In genomic region chr22:36481393-36482168, GRCh38 we compare ENCODE assay signal across 8 cellular contexts. TPM values are rescaled to one million over a fixed set of nuclear protein-coding genes. Genes with fewer than 3 reads are reported as not detected.
DNase-seq lines count a peak whose midpoint lies in the region; ATAC-seq and TF ChIP-seq lines count a peak whose summit lies in the region.

A gene with protein sequence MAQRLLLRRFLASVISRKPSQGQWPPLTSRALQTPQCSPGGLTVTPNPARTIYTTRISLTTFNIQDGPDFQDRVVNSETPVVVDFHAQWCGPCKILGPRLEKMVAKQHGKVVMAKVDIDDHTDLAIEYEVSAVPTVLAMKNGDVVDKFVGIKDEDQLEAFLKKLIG (minus strand): TSS chr22:36481640. CDS start chr22:36480837, 803 bp downstream.

- 0 out of 2 replicates have a peak, but pooled peaks cover 2% of the 10 kb centered on the region for H3K9me3 ChIP-seq in BE2C

- H3K27ac Mint-ChIP-seq in activated CD4-positive, alpha-beta T cell treated with anti-CD3 and anti-CD28 coated beads, Interleukin-2, amount 10 ng/mL, durations not matched to agents 7 days and 5 days: peak within 1 kb of the TSS; percentile 92

- peak within 1 kb of the TSS; percentile 96 to 99 for H3K27ac ChIP-seq in coronary artery

- H3K4me1 Mint-ChIP-seq in activated CD4-positive, alpha-beta T cell treated with anti-CD3 and anti-CD28 coated beads, Interleukin-2, amount 10 ng/mL, durations not matched to agents 7 days and 5 days: peaks cover 27% of the 10 kb centered on the region

- CTCF ChIA-PET in activated CD4-positive, alpha-beta T cell treated with anti-CD3 and anti-CD28 coated beads, Interleukin-2, amount 10 ng/mL, durations not matched to agents 7 days and 5 days (lab: Charles Lee): interaction anchor here (1.0 to 1.8 kb wide), 5 partner anchors 10 to 243 kb away, joined by 3 to 8 read pairs (median 4); partner anchors contain the start of gene APOL2

- TF ChIP-seq CTCF in BE2C (IDR thresholded peaks at IDR 0.05; ENCODE audit: low read depth, low read length) (no peak), coronary artery (IDR thresholded peaks at IDR 0.05) (no peak)

- DNase-seq in BE2C (peak; percentile 99), NCI-H69 (lab: John Stamatoyannopoulos, UW) (peak; percentile 99), coronary artery (ENCODE audit: low spot score) (peak; percentile 98), left kidney (ENCODE audit: low read depth, low spot score) (peak; percentile 99)
- DNase-seq in activated CD4-positive, alpha-beta T cell treated with anti-CD3 and anti-CD28 coated beads, Interleukin-2, amount 10 ng/mL, durations not matched to agents 7 days and 5 days: peak; percentile 98
- DNase-seq in stimulated activated CD4-positive, alpha-beta T cell treated with anti-CD3 and anti-CD28 coated beads, Interleukin-2, amount 100 ng/mL, for 24 hours: peak; percentile 95 to 97

- H3K9me3 Mint-ChIP-seq in activated CD4-positive, alpha-beta T cell treated with anti-CD3 and anti-CD28 coated beads, Interleukin-2, amount 10 ng/mL, durations not matched to agents 7 days and 5 days: no peaks in the 10 kb centered on the region

- peaks cover 3% of the 10 kb centered on the region for H3K4me1 ChIP-seq in BE2C

- POLR2A ChIA-PET in activated CD4-positive, alpha-beta T cell treated with anti-CD3 and anti-CD28 coated beads, Interleukin-2, amount 10 ng/mL, durations not matched to agents 7 days and 5 days (lab: Charles Lee): interaction anchor here (1.1 kb wide), 1 partner anchor 150 kb away, joined by 3 read pairs; no protein-coding TSS in a partner anchor

- H3K36me3 Mint-ChIP-seq in activated CD4-positive, alpha-beta T cell treated with anti-CD3 and anti-CD28 coated beads, Interleukin-2, amount 10 ng/mL, durations not matched to agents 7 days and 5 days (ENCODE audit: low read depth): peaks cover 26% of the 10 kb centered on the region

- no peaks in the 10 kb centered on the region for H3K27me3 ChIP-seq in BE2C

- ATAC-seq in GM19324 (IDR thresholded peaks at IDR 0.05; ENCODE audit: low FRiP score, unreplicated experiment) (peak; percentile 87), HG03469 (IDR thresholded peaks at IDR 0.05; ENCODE audit: unreplicated experiment) (peak; percentile 53)

- peaks cover 33% of the 10 kb centered on the region for H3K36me3 ChIP-seq in BE2C

- H3K27me3 Mint-ChIP-seq in activated CD4-positive, alpha-beta T cell treated with anti-CD3 and anti-CD28 coated beads, Interleukin-2, amount 10 ng/mL, durations not matched to agents 7 days and 5 days: no peaks in the 10 kb centered on the region

- peak within 1 kb of the TSS; percentile 94 for H3K4me3 Mint-ChIP-seq in activated CD4-positive, alpha-beta T cell treated with anti-CD3 and anti-CD28 coated beads, Interleukin-2, amount 10 ng/mL, durations not matched to agents 7 days and 5 days

- H3K4me3 ChIP-seq in BE2C (ENCODE audit: low read depth, low read length) (peak within 1 kb of the TSS; percentile 87), coronary artery (peak within 1 kb of the TSS; percentile 80)

RNA-seq across cellular contexts. Expression of the gene that starts here (rescaled TPM):
- polyA plus RNA-seq in BE2C (2012; ENCODE audit: insufficient read depth, insufficient read length, low read depth): 356 TPM
- 10 to 100 TPM; 74.3 to 75.5 TPM for total RNA-seq in activated CD4-positive, alpha-beta T cell treated with anti-CD3 and anti-CD28 coated beads, Interleukin-2, amount 10 ng/mL, durations not matched to agents 7 days and 5 days

Comparison
In these comparisons a context has a peak if more than half of its experiments do, and no peak if none do; other contexts are left out.
1. Peak in every context shown above with its lines: DNase-seq, ATAC-seq, H3K4me3 ChIP-seq and H3K27ac ChIP-seq.